In genomic region chr15:45164914-45165313, GRCh38 we compare ENCODE assay signal across 14 cellular contexts. TPM values are rescaled to one million over a fixed set of nuclear protein-coding genes. Genes with fewer than 3 reads are reported as not detected.
DNase-seq lines count a peak whose midpoint lies in the region; ATAC-seq, FAIRE-seq and TF ChIP-seq lines count a peak whose summit lies in the region.
"Had no signal": no experiment of that assay in that cellular context is flagged by ENCODE, and none has a peak within 500 bp of the region (broad histone marks: within the 10 kb centered on the region; RNA-seq: fewer than 3 reads in every experiment).

No MANE protein-coding gene starts in this region.

- TF ChIP-seq EP300 in HepG2 (IDR thresholded peaks at IDR 0.05; ENCODE audit: low read depth in 2 of 2, low read length in 2 of 2) (no peak), HepG2 (CRISPR knock-in tag; IDR thresholded peaks at IDR 0.05; ENCODE audit: borderline replicate concordance) (no peak)

- intact Hi-C loops in HepG2 (cut with micrococcal nuclease; ENCODE audit: unreplicated experiment) (loop anchor here (5.0 kb wide), 2 partner anchors 237 to 292 kb away; a partner anchor contains a TSS), right lobe of liver (cut with DNase I) (loop anchor here in 1 of 2 donors (10.0 kb wide), 1 partner anchor 100 kb away; no protein-coding TSS in a partner anchor), activated B cell treated with CpG ODN at 0.5 μM for 24 hours (cut with micrococcal nuclease) (no loop called here)

- H4K20me1 ChIP-seq in HepG2 (ENCODE audit: insufficient read depth, low read length), result no peaks in the 10 kb centered on the region

- POLR2A ChIA-PET in HepG2 (lab: Yijun Ruan, JAX), result interaction anchor here (0.7 to 0.8 kb wide), 2 partner anchors 33 to 237 kb away, joined by 3 read pairs; a partner anchor contains a TSS
- POLR2A ChIA-PET in activated B cell treated with CpG ODN at 0.5 μM for 24 hours (lab: Charles Lee), result interaction anchor here (1.1 to 2.0 kb wide), 2 partner anchors 36 to 235 kb away, joined by 3 to 5 read pairs; no protein-coding TSS in a partner anchor

- no TSS peak for BruUV-seq in HepG2 (replicated peaks; lab: Mats Ljungman, UMichigan)

- CTCF ChIA-PET in HepG2 (lab: Yijun Ruan, JAX; ENCODE audit: low intra/inter-chr PET ratio, low total read pairs) (no interaction called here), activated B cell treated with CpG ODN at 0.5 μM for 24 hours (lab: Charles Lee) (interaction anchor here (1.6 to 4.0 kb wide), 4 partner anchors 39 to 292 kb away, joined by 5 to 65 read pairs (median 10); a partner anchor contains a TSS)

- no peaks in the 10 kb centered on the region for H3K79me2 ChIP-seq in HepG2 (ENCODE audit: insufficient read depth, low read length)

- TF ChIP-seq RAD21 in HepG2 (CRISPR knock-in tag; IDR thresholded peaks at IDR 0.05), result no peak

- peak overlapping the region; percentile 72 for H3K27ac Mint-ChIP-seq in activated B cell treated with CpG ODN at 0.5 μM for 24 hours
- no peak overlapping the region for H3K27ac Mint-ChIP-seq in memory B cell

- H3K9me3 ChIP-seq in HepG2 (ENCODE audit: low read length) (no peaks in the 10 kb centered on the region), right lobe of liver (no peaks in the 10 kb centered on the region)
- H3K9me3 ChIP-seq: ovary had no signal

- H3K4me1 Mint-ChIP-seq in activated B cell treated with CpG ODN at 0.5 μM for 24 hours, result peaks cover 31% of the 10 kb centered on the region
- H3K4me1 Mint-ChIP-seq in memory B cell, result peaks cover 21% of the 10 kb centered on the region

- no peaks in the 10 kb centered on the region for H3K9me3 Mint-ChIP-seq in activated B cell treated with CpG ODN at 0.5 μM for 24 hours
- H3K9me3 Mint-ChIP-seq in memory B cell, result no peaks in the 10 kb centered on the region

- no peaks in the 10 kb centered on the region for H3K27me3 ChIP-seq in HepG2 (ENCODE audit: control insufficient read depth in 1 of 2, insufficient read depth in 2 of 2, low read length in 2 of 2)
- no peaks in the 10 kb centered on the region for H3K27me3 ChIP-seq in right lobe of liver
- H3K27me3 ChIP-seq: ovary had no signal

- 100% methylated on average over 1 of the region's 1 CpG for WGBS in HepG2 (ENCODE audit: low lambda C conversion rate)
- no CpG with 5 or more reads among the region's 1 CpG for WGBS in right lobe of liver (ENCODE audit: insufficient coverage, low coverage, low lambda C conversion rate, missing lambda C conversion rate)

- H3K36me3 ChIP-seq in HepG2 (replicated peaks in 1 of 2; ENCODE audit: control insufficient read depth in 1 of 2, insufficient read depth in 2 of 2, low read length in 2 of 2), result no peaks in the 10 kb centered on the region
- H3K36me3 ChIP-seq in right lobe of liver, result no peaks in the 10 kb centered on the region
- H3K36me3 ChIP-seq: ovary had no signal

- in situ Hi-C loops in HepG2 (cut with HindIII; ENCODE audit: extremely low pct_ligation_motif_present, low pct_unique_long_range_greater_than_20kb), result loop anchor here (5.0 kb wide), 2 partner anchors 97 to 237 kb away; a partner anchor contains a TSS

- DNase-seq in HepG2 (ENCODE audit: low spot score) (no peak), right lobe of liver (no peak), activated B cell treated with CpG ODN at 0.5 μM for 24 hours (no peak), memory B cell (ENCODE audit: low spot score in 2 of 2) (no peak), NOMO-1 treated with DMSO at 0.1 percent for 48 hours (lab: John Stamatoyannopoulos, UW; ENCODE audit: unreplicated experiment) (no peak), occipital lobe (lab: John Stamatoyannopoulos, UW) (no peak), NCI-H510A (lab: John Stamatoyannopoulos, UW) (no peak)
- DNase-seq: NCI-H1105, ovary, small intestine had no signal

- H3K27ac ChIP-seq in HepG2 (ENCODE audit: extremely low read length, insufficient read depth, low read length), result no peak overlapping the region
- no peak overlapping the region for H3K27ac ChIP-seq in right lobe of liver
- H3K27ac ChIP-seq: ovary had no signal

- FAIRE-seq in HepG2 (lab: Jason Lieb, UNC), result no peak
- FAIRE-seq: small intestine had no signal

- ATAC-seq in HepG2 (no peak), right lobe of liver (no peak), activated B cell treated with CpG ODN at 0.5 μM for 24 hours (ENCODE audit: low read depth) (no peak), memory B cell (ENCODE audit: low read depth) (no peak), HG03565 (IDR thresholded peaks at IDR 0.05; ENCODE audit: unreplicated experiment) (no peak)

- TF ChIP-seq CTCF in HepG2 (CRISPR knock-in tag; IDR thresholded peaks at IDR 0.05), result no peak
- TF ChIP-seq CTCF in right lobe of liver (IDR thresholded peaks at IDR 0.05), result no peak
- TF ChIP-seq CTCF in activated B cell treated with CpG ODN at 0.5 μM for 24 hours (IDR thresholded peaks at IDR 0.05), result no peak

- H3K4me1 ChIP-seq in HepG2 (ENCODE audit: insufficient read depth, low read length), result peaks cover 41% of the 10 kb centered on the region
- peaks cover 0 to 4% (median 0%) of the 10 kb centered on the region in 4 donors for H3K4me1 ChIP-seq in right lobe of liver

- no peak overlapping the region for H3K9ac ChIP-seq in HepG2 (ENCODE audit: insufficient read depth, low read depth, low read length)

- H3K27me3 Mint-ChIP-seq in activated B cell treated with CpG ODN at 0.5 μM for 24 hours, result no peaks in the 10 kb centered on the region
- no peaks in the 10 kb centered on the region for H3K27me3 Mint-ChIP-seq in memory B cell

- no peak overlapping the region for H2AFZ ChIP-seq in HepG2 (ENCODE audit: low read length)

- H3K36me3 Mint-ChIP-seq in activated B cell treated with CpG ODN at 0.5 μM for 24 hours (ENCODE audit: low read depth), result peaks cover 4% of the 10 kb centered on the region
- peaks cover 6% of the 10 kb centered on the region for H3K36me3 Mint-ChIP-seq in memory B cell

- H3K4me3 ChIP-seq in HepG2 (replicated peaks in 1 of 3; ENCODE audit: insufficient read depth in 1 of 3, low read depth in 2 of 3, low read length in 3 of 3), result no peak overlapping the region
- H3K4me3 ChIP-seq in right lobe of liver, result no peak overlapping the region
- H3K4me3 ChIP-seq: lung, ovary had no signal

- H3K4me2 ChIP-seq in HepG2 (ENCODE audit: low read depth, low read length), result no peak overlapping the region

- H3K4me3 Mint-ChIP-seq in activated B cell treated with CpG ODN at 0.5 μM for 24 hours, result peak overlapping the region; percentile 67
- peak overlapping the region; percentile 15 for H3K4me3 Mint-ChIP-seq in memory B cell

- TF ChIP-seq POLR2A in HepG2 (IDR thresholded peaks at IDR 0.05; ENCODE audit: insufficient read depth in 1 of 2, low read depth in 2 of 2, low read length in 2 of 2) (no peak), right lobe of liver (IDR thresholded peaks at IDR 0.05) (no peak)

RNA-seq across cellular contexts. Expression of gene SHF, which starts 22.9 kb away (rescaled TPM):
- total RNA-seq in HepG2 (2016; rRNA removed; fragmentation: Illumina TruSeq; extraction: Trizol) (16.8 and 25.5 TPM in 2 replicates), right lobe of liver (10 to 100 TPM; 12.7 to 23.5 (median 15.1) TPM), activated B cell treated with CpG ODN at 0.5 μM for 24 hours (5.8 and 8.5 TPM in 2 replicates), occipital lobe (54.9 TPM)
- total RNA-seq in HepG2 (2016; cell fraction: cytosol; rRNA removed; fragmentation: Illumina TruSeq; extraction: Trizol; ENCODE audit: low read depth), result 12.8 and 14.1 TPM in 2 replicates
- 14.2 and 23.0 TPM in 2 replicates for total RNA-seq in HepG2 (2016; cell fraction: insoluble cytoplasmic fraction; rRNA removed; fragmentation: Illumina TruSeq; extraction: Trizol)
- 21.8 and 26.1 TPM in 2 replicates for total RNA-seq in HepG2 (2016; cell fraction: membrane; rRNA removed; fragmentation: Illumina TruSeq; extraction: Trizol)
- total RNA-seq in HepG2 (2016; cell fraction: nucleus; rRNA removed; fragmentation: Illumina TruSeq; extraction: Trizol), result 19.6 and 27.1 TPM in 2 replicates
- 20.9 and 21.4 TPM in 2 replicates for polyA plus RNA-seq in HepG2 (2011; rRNA removed)
- 13.0 and 16.7 TPM in 2 replicates for polyA plus RNA-seq in HepG2 (2011; cell fraction: cytosol; rRNA removed)
- 19.6 and 22.5 TPM in 2 replicates for polyA plus RNA-seq in HepG2 (2011; cell fraction: nucleus; rRNA removed)
- 20.3 and 23.9 TPM in 2 replicates for polyA plus RNA-seq in HepG2 (2012)
- 15.0 and 15.7 TPM in 2 replicates for polyA plus RNA-seq in HepG2 (2016; cell fraction: cytosol; fragmentation: Illumina TruSeq; extraction: Trizol; ENCODE audit: low read depth)
- polyA plus RNA-seq in HepG2 (2016; cell fraction: insoluble cytoplasmic fraction; fragmentation: Illumina TruSeq; extraction: Trizol; ENCODE audit: low read depth), result 20.8 and 23.0 TPM in 2 replicates
- polyA plus RNA-seq in HepG2 (2016; cell fraction: membrane; fragmentation: Illumina TruSeq; extraction: Trizol; ENCODE audit: low read depth), result 19.3 and 22.0 TPM in 2 replicates
- 27.9 and 28.2 TPM in 2 replicates for polyA plus RNA-seq in HepG2 (2016; cell fraction: nucleus; fragmentation: Illumina TruSeq; extraction: Trizol; ENCODE audit: insufficient read depth, low read depth)
- polyA minus RNA-seq in HepG2 (2011; rRNA and poly(A)+ RNA removed; ENCODE audit: low replicate concordance), result 3.7 and 33.1 TPM in 2 replicates
- 10.0 and 13.8 TPM in 2 replicates for polyA minus RNA-seq in HepG2 (2011; cell fraction: cytosol; rRNA and poly(A)+ RNA removed)
- polyA minus RNA-seq in HepG2 (2011; cell fraction: nucleus; rRNA and poly(A)+ RNA removed), result 18.3 and 18.9 TPM in 2 replicates

RNA-seq across cellular contexts. Expression of gene DUOX1, which starts 35.1 kb away (rescaled TPM):
- total RNA-seq in HepG2 (2016; rRNA removed; fragmentation: Illumina TruSeq; extraction: Trizol), result not detected in 2 replicates
- not detected in 2 replicates for total RNA-seq in HepG2 (2016; cell fraction: cytosol; rRNA removed; fragmentation: Illumina TruSeq; extraction: Trizol; ENCODE audit: low read depth)
- not detected in 2 replicates for total RNA-seq in HepG2 (2016; cell fraction: insoluble cytoplasmic fraction; rRNA removed; fragmentation: Illumina TruSeq; extraction: Trizol)
- total RNA-seq in HepG2 (2016; cell fraction: membrane; rRNA removed; fragmentation: Illumina TruSeq; extraction: Trizol), result not detected in 2 replicates
- not detected in 2 replicates for total RNA-seq in HepG2 (2016; cell fraction: nucleus; rRNA removed; fragmentation: Illumina TruSeq; extraction: Trizol)
- 0.03 TPM in 1 of 2 replicates, not detected in the other for polyA plus RNA-seq in HepG2 (2011; rRNA removed)
- not detected in 2 replicates for polyA plus RNA-seq in HepG2 (2011; cell fraction: cytosol; rRNA removed)
- polyA plus RNA-seq in HepG2 (2011; cell fraction: nucleus; rRNA removed), result 0.03 TPM in 1 of 2 replicates, not detected in the other
- polyA plus RNA-seq in HepG2 (2012), result 0.28 and 0.65 TPM in 2 replicates
- polyA plus RNA-seq in HepG2 (2016; cell fraction: cytosol; fragmentation: Illumina TruSeq; extraction: Trizol; ENCODE audit: low read depth), result not detected in 2 replicates
- 0.13 TPM in 1 of 2 replicates, not detected in the other for polyA plus RNA-seq in HepG2 (2016; cell fraction: insoluble cytoplasmic fraction; fragmentation: Illumina TruSeq; extraction: Trizol; ENCODE audit: low read depth)
- not detected in 2 replicates for polyA plus RNA-seq in HepG2 (2016; cell fraction: membrane; fragmentation: Illumina TruSeq; extraction: Trizol; ENCODE audit: low read depth)
- not detected in 2 replicates for polyA plus RNA-seq in HepG2 (2016; cell fraction: nucleus; fragmentation: Illumina TruSeq; extraction: Trizol; ENCODE audit: insufficient read depth, low read depth)
- 0.47 TPM in 1 of 2 replicates, not detected in the other for polyA minus RNA-seq in HepG2 (2011; rRNA and poly(A)+ RNA removed; ENCODE audit: low replicate concordance)
- polyA minus RNA-seq in HepG2 (2011; cell fraction: cytosol; rRNA and poly(A)+ RNA removed), result not detected in 2 replicates
- not detected in 2 replicates for polyA minus RNA-seq in HepG2 (2011; cell fraction: nucleus; rRNA and poly(A)+ RNA removed)
- total RNA-seq in right lobe of liver, result 1 to 10 TPM in 1 of 6 experiments, under 1 TPM in 2, not detected in 3; 0.06 to 1.4 (median 0.19) TPM
- total RNA-seq in activated B cell treated with CpG ODN at 0.5 μM for 24 hours, result 0.11 and 0.39 TPM in 2 replicates
- not detected for total RNA-seq in occipital lobe
- total RNA-seq: SK-MEL-5 had no signal

RNA-seq across cellular contexts. Expression of gene DUOXA1, which starts 35.2 kb away (rescaled TPM):
- not detected in 2 replicates for total RNA-seq in HepG2 (2016; rRNA removed; fragmentation: Illumina TruSeq; extraction: Trizol)
- total RNA-seq in HepG2 (2016; cell fraction: cytosol; rRNA removed; fragmentation: Illumina TruSeq; extraction: Trizol; ENCODE audit: low read depth), result not detected in 2 replicates
- not detected in 2 replicates for total RNA-seq in HepG2 (2016; cell fraction: insoluble cytoplasmic fraction; rRNA removed; fragmentation: Illumina TruSeq; extraction: Trizol)
- total RNA-seq in HepG2 (2016; cell fraction: membrane; rRNA removed; fragmentation: Illumina TruSeq; extraction: Trizol), result not detected in 2 replicates
- total RNA-seq in HepG2 (2016; cell fraction: nucleus; rRNA removed; fragmentation: Illumina TruSeq; extraction: Trizol), result not detected in 2 replicates
- polyA plus RNA-seq in HepG2 (2011; rRNA removed), result 0.10 TPM in 1 of 2 replicates, not detected in the other
- 0.03 and 0.07 TPM in 2 replicates for polyA plus RNA-seq in HepG2 (2011; cell fraction: cytosol; rRNA removed)
- 0.14 TPM in 1 of 2 replicates, not detected in the other for polyA plus RNA-seq in HepG2 (2011; cell fraction: nucleus; rRNA removed)
- 0.19 TPM in 1 of 2 replicates, not detected in the other for polyA plus RNA-seq in HepG2 (2012)
- polyA plus RNA-seq in HepG2 (2016; cell fraction: cytosol; fragmentation: Illumina TruSeq; extraction: Trizol; ENCODE audit: low read depth), result not detected in 2 replicates
- not detected in 2 replicates for polyA plus RNA-seq in HepG2 (2016; cell fraction: insoluble cytoplasmic fraction; fragmentation: Illumina TruSeq; extraction: Trizol; ENCODE audit: low read depth)
- polyA plus RNA-seq in HepG2 (2016; cell fraction: membrane; fragmentation: Illumina TruSeq; extraction: Trizol; ENCODE audit: low read depth), result not detected in 2 replicates
- not detected in 2 replicates for polyA plus RNA-seq in HepG2 (2016; cell fraction: nucleus; fragmentation: Illumina TruSeq; extraction: Trizol; ENCODE audit: insufficient read depth, low read depth)
- polyA minus RNA-seq in HepG2 (2011; rRNA and poly(A)+ RNA removed; ENCODE audit: low replicate concordance), result 0.14 TPM in 2 replicates
- not detected in 2 replicates for polyA minus RNA-seq in HepG2 (2011; cell fraction: cytosol; rRNA and poly(A)+ RNA removed)
- polyA minus RNA-seq in HepG2 (2011; cell fraction: nucleus; rRNA and poly(A)+ RNA removed), result not detected in 2 replicates
- total RNA-seq in right lobe of liver, result not detected
- 0.15 and 0.33 TPM in 2 replicates for total RNA-seq in activated B cell treated with CpG ODN at 0.5 μM for 24 hours
- total RNA-seq in occipital lobe, result 0.31 TPM
- total RNA-seq: SK-MEL-5 had no signal

RNA-seq across cellular contexts. Expression of gene DUOXA2, which starts 50.8 kb away (rescaled TPM):
- total RNA-seq in HepG2 (2016; rRNA removed; fragmentation: Illumina TruSeq; extraction: Trizol) (not detected in 2 replicates), right lobe of liver (1 to 10 TPM in 1 of 6 experiments, not detected in 5; 1.4 TPM), activated B cell treated with CpG ODN at 0.5 μM for 24 hours (not detected in 2 replicates), occipital lobe (not detected)
- not detected in 2 replicates for total RNA-seq in HepG2 (2016; cell fraction: cytosol; rRNA removed; fragmentation: Illumina TruSeq; extraction: Trizol; ENCODE audit: low read depth)
- total RNA-seq in HepG2 (2016; cell fraction: insoluble cytoplasmic fraction; rRNA removed; fragmentation: Illumina TruSeq; extraction: Trizol), result not detected in 2 replicates
- total RNA-seq in HepG2 (2016; cell fraction: membrane; rRNA removed; fragmentation: Illumina TruSeq; extraction: Trizol), result not detected in 2 replicates
- total RNA-seq in HepG2 (2016; cell fraction: nucleus; rRNA removed; fragmentation: Illumina TruSeq; extraction: Trizol), result not detected in 2 replicates
- polyA plus RNA-seq in HepG2 (2011; rRNA removed), result 0.32 and 0.61 TPM in 2 replicates
- 0.27 TPM in 2 replicates for polyA plus RNA-seq in HepG2 (2011; cell fraction: cytosol; rRNA removed)
- 0.90 and 1.2 TPM in 2 replicates for polyA plus RNA-seq in HepG2 (2011; cell fraction: nucleus; rRNA removed)
- 0.12 and 0.71 TPM in 2 replicates for polyA plus RNA-seq in HepG2 (2012)
- not detected in 2 replicates for polyA plus RNA-seq in HepG2 (2016; cell fraction: cytosol; fragmentation: Illumina TruSeq; extraction: Trizol; ENCODE audit: low read depth)
- polyA plus RNA-seq in HepG2 (2016; cell fraction: insoluble cytoplasmic fraction; fragmentation: Illumina TruSeq; extraction: Trizol; ENCODE audit: low read depth), result not detected in 2 replicates
- polyA plus RNA-seq in HepG2 (2016; cell fraction: membrane; fragmentation: Illumina TruSeq; extraction: Trizol; ENCODE audit: low read depth), result not detected in 2 replicates
- polyA plus RNA-seq in HepG2 (2016; cell fraction: nucleus; fragmentation: Illumina TruSeq; extraction: Trizol; ENCODE audit: insufficient read depth, low read depth), result not detected in 2 replicates
- polyA minus RNA-seq in HepG2 (2011; rRNA and poly(A)+ RNA removed; ENCODE audit: low replicate concordance), result 0.32 TPM in 1 of 2 replicates, not detected in the other
- polyA minus RNA-seq in HepG2 (2011; cell fraction: cytosol; rRNA and poly(A)+ RNA removed), result not detected in 2 replicates
- 0.37 TPM in 1 of 2 replicates, not detected in the other for polyA minus RNA-seq in HepG2 (2011; cell fraction: nucleus; rRNA and poly(A)+ RNA removed)
- total RNA-seq: SK-MEL-5, subcutaneous adipose tissue had no signal

RNA-seq across cellular contexts. Expression of gene DUOX2, which starts 50.9 kb away (rescaled TPM):
- total RNA-seq in HepG2 (2016; rRNA removed; fragmentation: Illumina TruSeq; extraction: Trizol) (not detected in 2 replicates), right lobe of liver (under 1 TPM in 5 of 6 experiments, not detected in 1; 0.02 to 0.93 (median 0.25) TPM), activated B cell treated with CpG ODN at 0.5 μM for 24 hours (not detected in 2 replicates), occipital lobe (not detected)
- total RNA-seq in HepG2 (2016; cell fraction: cytosol; rRNA removed; fragmentation: Illumina TruSeq; extraction: Trizol; ENCODE audit: low read depth), result not detected in 2 replicates
- total RNA-seq in HepG2 (2016; cell fraction: insoluble cytoplasmic fraction; rRNA removed; fragmentation: Illumina TruSeq; extraction: Trizol), result not detected in 2 replicates
- not detected in 2 replicates for total RNA-seq in HepG2 (2016; cell fraction: membrane; rRNA removed; fragmentation: Illumina TruSeq; extraction: Trizol)
- not detected in 2 replicates for total RNA-seq in HepG2 (2016; cell fraction: nucleus; rRNA removed; fragmentation: Illumina TruSeq; extraction: Trizol)
- 0.08 and 0.27 TPM in 2 replicates for polyA plus RNA-seq in HepG2 (2011; rRNA removed)
- 0.04 and 0.06 TPM in 2 replicates for polyA plus RNA-seq in HepG2 (2011; cell fraction: cytosol; rRNA removed)
- polyA plus RNA-seq in HepG2 (2011; cell fraction: nucleus; rRNA removed), result 1.3 and 1.5 TPM in 2 replicates
- 0.09 and 0.39 TPM in 2 replicates for polyA plus RNA-seq in HepG2 (2012)
- not detected in 2 replicates for polyA plus RNA-seq in HepG2 (2016; cell fraction: cytosol; fragmentation: Illumina TruSeq; extraction: Trizol; ENCODE audit: low read depth)
- not detected in 2 replicates for polyA plus RNA-seq in HepG2 (2016; cell fraction: insoluble cytoplasmic fraction; fragmentation: Illumina TruSeq; extraction: Trizol; ENCODE audit: low read depth)
- not detected in 2 replicates for polyA plus RNA-seq in HepG2 (2016; cell fraction: membrane; fragmentation: Illumina TruSeq; extraction: Trizol; ENCODE audit: low read depth)
- polyA plus RNA-seq in HepG2 (2016; cell fraction: nucleus; fragmentation: Illumina TruSeq; extraction: Trizol; ENCODE audit: insufficient read depth, low read depth), result not detected in 2 replicates
- polyA minus RNA-seq in HepG2 (2011; rRNA and poly(A)+ RNA removed; ENCODE audit: low replicate concordance), result 0.02 and 0.16 TPM in 2 replicates
- 0.09 and 0.30 TPM in 2 replicates for polyA minus RNA-seq in HepG2 (2011; cell fraction: cytosol; rRNA and poly(A)+ RNA removed)
- polyA minus RNA-seq in HepG2 (2011; cell fraction: nucleus; rRNA and poly(A)+ RNA removed), result 0.39 and 0.62 TPM in 2 replicates
